ENCODE assay signal across 9 cellular contexts in the genomic region with DNA sequence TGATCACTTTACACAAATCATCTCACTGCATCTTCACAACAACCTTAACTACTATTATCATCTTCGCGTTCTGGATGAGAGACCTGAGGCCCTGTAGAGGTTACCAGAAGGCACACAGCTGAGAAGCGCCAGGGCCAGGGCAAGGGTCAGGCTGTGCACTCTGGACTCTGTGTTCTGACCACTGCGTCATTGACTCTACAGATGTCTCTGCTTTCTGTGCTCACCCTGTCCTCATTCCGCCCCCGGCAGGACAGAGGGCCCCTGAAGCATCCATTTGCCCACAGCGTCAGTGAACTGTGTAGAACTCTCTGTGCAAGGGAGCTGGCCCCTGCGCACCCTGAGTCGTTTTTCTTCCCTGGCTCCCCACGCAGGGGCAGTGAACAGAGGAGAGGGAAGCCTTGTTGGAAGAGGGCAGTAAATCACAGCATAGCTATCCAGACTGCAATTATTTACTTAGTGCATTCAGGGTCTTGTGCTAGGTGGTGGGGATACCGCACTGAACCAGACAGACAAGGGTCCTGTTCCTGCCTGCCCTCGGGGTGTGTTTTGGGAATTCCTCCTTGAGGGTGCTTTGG. TPM values are rescaled to one million over a fixed set of nuclear protein-coding genes. Genes with fewer than 3 reads are reported as not detected.
A peak's percentile ranks its signal among the peaks of the same experiment; 100 is the strongest.
DNase-seq lines count a peak whose midpoint lies in the region; ATAC-seq, FAIRE-seq and TF ChIP-seq lines count a peak whose summit lies in the region.
"Had no signal": no experiment of that assay in that cellular context is flagged by ENCODE, and none has a peak within 500 bp of the region (broad histone marks: within the 10 kb centered on the region; RNA-seq: fewer than 3 reads in every experiment).

No MANE protein-coding gene starts in this region.

- H3K4me1 Mint-ChIP-seq in activated CD4-positive, alpha-beta T cell treated with anti-CD3 and anti-CD28 coated beads, Interleukin-2, amount 10 ng/mL, durations not matched to agents 7 days and 5 days = peaks cover 32% of the 10 kb centered on the region
- H3K4me1 Mint-ChIP-seq in activated CD8-positive, alpha-beta T cell treated with anti-CD3 and anti-CD28 coated beads for 36 hours (ENCODE audit: low read depth) = peaks cover 32% of the 10 kb centered on the region

- dilution Hi-C loops in keratinocyte (cut with MboI; ENCODE audit: extremely low pct_ligation_motif_present, low sequenced_read_pairs) = no loop called here

- no peaks in the 10 kb centered on the region for H4K20me1 ChIP-seq in keratinocyte (ENCODE audit: control insufficient read depth, extremely low read depth, insufficient read depth, low read length)

- no peaks in the 10 kb centered on the region for H3K9me3 Mint-ChIP-seq in activated CD4-positive, alpha-beta T cell treated with anti-CD3 and anti-CD28 coated beads, Interleukin-2, amount 10 ng/mL, durations not matched to agents 7 days and 5 days
- H3K9me3 Mint-ChIP-seq in activated CD8-positive, alpha-beta T cell treated with anti-CD3 and anti-CD28 coated beads for 36 hours = no peaks in the 10 kb centered on the region

- CTCF ChIA-PET in activated CD4-positive, alpha-beta T cell treated with anti-CD3 and anti-CD28 coated beads, Interleukin-2, amount 10 ng/mL, durations not matched to agents 7 days and 5 days (lab: Charles Lee) = no interaction called here
- CTCF ChIA-PET in activated CD8-positive, alpha-beta T cell treated with anti-CD3 and anti-CD28 coated beads for 36 hours (lab: Charles Lee) = no interaction called here

- POLR2A ChIA-PET in activated CD4-positive, alpha-beta T cell treated with anti-CD3 and anti-CD28 coated beads, Interleukin-2, amount 10 ng/mL, durations not matched to agents 7 days and 5 days (lab: Charles Lee) = no interaction called here
- POLR2A ChIA-PET in activated CD8-positive, alpha-beta T cell treated with anti-CD3 and anti-CD28 coated beads for 36 hours (lab: Charles Lee) = interaction anchor here (0.6 to 2.0 kb wide), 2 partner anchors 11 to 26 kb away, joined by 3 to 6 read pairs; no protein-coding TSS in a partner anchor

- H2AFZ ChIP-seq in keratinocyte (ENCODE audit: control insufficient read depth, low read length) = no peak overlapping the region

- TF ChIP-seq CTCF in activated CD8-positive, alpha-beta T cell treated with anti-CD3 and anti-CD28 coated beads for 36 hours (IDR thresholded peaks at IDR 0.05) = no peak
- TF ChIP-seq CTCF in keratinocyte (optimal IDR thresholded peaks at IDR 0.05 in 1 of 3, IDR thresholded peaks at IDR 0.05 in 1 of 3, conservative IDR thresholded peaks at IDR 0.05 in 1 of 3; ENCODE audit: extremely low read depth in 1 of 3, insufficient read depth in 2 of 3, low read length in 3 of 3) (no peak), stomach (IDR thresholded peaks at IDR 0.05) (no peak)

- peak overlapping the region; percentile 4 for H3K9ac ChIP-seq in keratinocyte (ENCODE audit: control insufficient read depth, extremely low read depth, insufficient read depth, low read length)

- no peaks in the 10 kb centered on the region for H3K9me1 ChIP-seq in keratinocyte (ENCODE audit: control insufficient read depth, extremely low read depth, insufficient read depth, low read length)

- 35 to 66% (median 52%) methylated on average over 4 to 12 of the region's 12 CpGs for WGBS in stomach, 5 donors

- H3K9me3 ChIP-seq in keratinocyte (ENCODE audit: control insufficient read depth, low read depth, low read length) (no peaks in the 10 kb centered on the region), stomach (no peaks in the 10 kb centered on the region), SJCRH30 (replicated peaks) (no peaks in the 10 kb centered on the region)

- intact Hi-C loops in activated CD8-positive, alpha-beta T cell treated with anti-CD3 and anti-CD28 coated beads for 36 hours (cut with micrococcal nuclease) = no loop called here
- intact Hi-C loops in stomach (cut with DNase I; ENCODE audit: low total_unique reads) = no loop called here

- H3K36me3 ChIP-seq in keratinocyte (ENCODE audit: control insufficient read depth in 2 of 2, extremely low read depth in 1 of 2, insufficient read depth in 2 of 2, low read length in 2 of 2) (no peaks in the 10 kb centered on the region), stomach (no peaks in the 10 kb centered on the region), SJCRH30 (no peaks in the 10 kb centered on the region)

- no peak for ATAC-seq in activated CD8-positive, alpha-beta T cell treated with anti-CD3 and anti-CD28 coated beads for 36 hours
- ATAC-seq in GM18868 (IDR thresholded peaks at IDR 0.05; ENCODE audit: unreplicated experiment) = no peak

- H3K27me3 ChIP-seq in keratinocyte (ENCODE audit: control insufficient read depth, extremely low read depth, insufficient read depth, low read length) (no peaks in the 10 kb centered on the region), stomach (no peaks in the 10 kb centered on the region), SJCRH30 (no peaks in the 10 kb centered on the region)

- no peaks in the 10 kb centered on the region for H3K36me3 Mint-ChIP-seq in activated CD4-positive, alpha-beta T cell treated with anti-CD3 and anti-CD28 coated beads, Interleukin-2, amount 10 ng/mL, durations not matched to agents 7 days and 5 days (ENCODE audit: low read depth)
- H3K36me3 Mint-ChIP-seq in activated CD8-positive, alpha-beta T cell treated with anti-CD3 and anti-CD28 coated beads for 36 hours (ENCODE audit: low read depth) = no peaks in the 10 kb centered on the region

- peak overlapping the region; percentile 90 for H3K4me3 Mint-ChIP-seq in activated CD4-positive, alpha-beta T cell treated with anti-CD3 and anti-CD28 coated beads, Interleukin-2, amount 10 ng/mL, durations not matched to agents 7 days and 5 days
- peak overlapping the region; percentile 88 for H3K4me3 Mint-ChIP-seq in activated CD8-positive, alpha-beta T cell treated with anti-CD3 and anti-CD28 coated beads for 36 hours

- FAIRE-seq in keratinocyte (lab: Jason Lieb, UNC) = no peak

- peak overlapping the region; percentile 93 for H3K27ac Mint-ChIP-seq in activated CD4-positive, alpha-beta T cell treated with anti-CD3 and anti-CD28 coated beads, Interleukin-2, amount 10 ng/mL, durations not matched to agents 7 days and 5 days
- H3K27ac Mint-ChIP-seq in activated CD8-positive, alpha-beta T cell treated with anti-CD3 and anti-CD28 coated beads for 36 hours = peak overlapping the region; percentile 86

- peak overlapping the region; percentile 64 for H3K4me2 ChIP-seq in keratinocyte (ENCODE audit: control insufficient read depth, extremely low read depth, insufficient read depth, low read depth, low read length)

- H3K4me1 ChIP-seq in keratinocyte (ENCODE audit: control insufficient read depth, extremely low read depth, insufficient read depth, low read length) (no peaks in the 10 kb centered on the region), stomach (peaks cover 0 to 17% (median 7%) of the 10 kb centered on the region in 4 donors), SJCRH30 (no peaks in the 10 kb centered on the region)

- no peaks in the 10 kb centered on the region for H3K79me2 ChIP-seq in keratinocyte (ENCODE audit: control insufficient read depth, insufficient read depth, low read length)

- H3K27me3 Mint-ChIP-seq in activated CD4-positive, alpha-beta T cell treated with anti-CD3 and anti-CD28 coated beads, Interleukin-2, amount 10 ng/mL, durations not matched to agents 7 days and 5 days = no peaks in the 10 kb centered on the region
- no peaks in the 10 kb centered on the region for H3K27me3 Mint-ChIP-seq in activated CD8-positive, alpha-beta T cell treated with anti-CD3 and anti-CD28 coated beads for 36 hours

- H3K4me3 ChIP-seq in keratinocyte (ENCODE audit: control insufficient read depth in 2 of 3, extremely low read depth in 1 of 3, insufficient read depth in 2 of 3, low read depth in 1 of 3, low read length in 3 of 3) (peak overlapping the region; percentile 70 to 75 (median 74)), stomach (peak overlapping the region in 3 of 4 donors; percentile 62 to 71 (median 69)), SJCRH30 (no peak overlapping the region)

- TF ChIP-seq EP300 in stomach (IDR thresholded peaks at IDR 0.05) = no peak

- TF ChIP-seq POLR2A in stomach (IDR thresholded peaks at IDR 0.05) = no peak

- DNase-seq in activated CD4-positive, alpha-beta T cell treated with anti-CD3 and anti-CD28 coated beads, Interleukin-2, amount 10 ng/mL, durations not matched to agents 7 days and 5 days = no peak
- no peak for DNase-seq in activated CD4-positive, alpha-beta T cell treated with anti-CD3 and anti-CD28 coated beads for 4 hours
- no peak for DNase-seq in activated CD8-positive, alpha-beta T cell treated with anti-CD3 and anti-CD28 coated beads for 36 hours
- DNase-seq in keratinocyte (ENCODE audit: low read depth, low spot score) (no peak), stomach (no peak), SJCRH30 (no peak), cerebellar nuclear complex (lab: John Stamatoyannopoulos, UW) (no peak)
- DNase-seq: activated CD4-positive, CD25-positive, alpha-beta regulatory T cell treated with anti-CD3 and anti-CD28 coated beads, Interleukin-2, amount 50 U/mL, for 72 hours had no signal

- H3K27ac ChIP-seq in keratinocyte (ENCODE audit: control insufficient read depth, insufficient read depth, low read length) = no peak overlapping the region
- peak overlapping the region in 3 of 5 donors; percentile 86 to 94 (median 89) for H3K27ac ChIP-seq in stomach
- H3K27ac ChIP-seq in SJCRH30 = no peak overlapping the region

RNA-seq across cellular contexts. Expression of gene WAS, which starts 6.1 kb away (rescaled TPM):
- 100 to 1,000 TPM; 165 to 177 TPM for total RNA-seq in activated CD4-positive, alpha-beta T cell treated with anti-CD3 and anti-CD28 coated beads, Interleukin-2, amount 10 ng/mL, durations not matched to agents 7 days and 5 days
- total RNA-seq in activated CD8-positive, alpha-beta T cell treated with anti-CD3 and anti-CD28 coated beads for 36 hours = 10 to 100 TPM; 81.6 to 81.9 TPM
- 0.05 to 0.09 TPM (median 0.07 TPM) in 3 replicates for polyA plus RNA-seq in keratinocyte
- 1.1 TPM for polyA plus RNA-seq in keratinocyte (2011; ENCODE audit: low read depth)
- 0.10 TPM in 1 of 2 replicates, not detected in the other for polyA plus RNA-seq in keratinocyte (2011; cell fraction: cytosol; rRNA removed)
- polyA plus RNA-seq in keratinocyte (2011; cell fraction: nucleus; rRNA removed) = 0.61 and 1.6 TPM in 2 replicates
- 0.16 and 0.17 TPM in 2 replicates for polyA plus RNA-seq in keratinocyte (2012; ENCODE audit: low replicate concordance)
- polyA minus RNA-seq in keratinocyte = not detected in 3 replicates
- not detected for polyA minus RNA-seq in keratinocyte (2011; cell fraction: cytosol; rRNA and poly(A)+ RNA removed)
- not detected in 2 replicates for polyA minus RNA-seq in keratinocyte (2011; cell fraction: nucleus; rRNA and poly(A)+ RNA removed)
- total RNA-seq in stomach = 1 to 10 TPM; 2.3 to 8.4 (median 4.1) TPM
- polyA plus RNA-seq in stomach = 1 to 10 TPM; 3.7 to 6.2 (median 4.9) TPM
- total RNA-seq in SJCRH30 (2014; rRNA removed; shearing (Covaris generic)) = not detected in 2 replicates

RNA-seq across cellular contexts. Expression of gene SUV39H1, which starts 19.0 kb away (rescaled TPM):
- total RNA-seq in activated CD4-positive, alpha-beta T cell treated with anti-CD3 and anti-CD28 coated beads, Interleukin-2, amount 10 ng/mL, durations not matched to agents 7 days and 5 days = 10 to 100 TPM; 33.4 to 33.6 TPM
- total RNA-seq in activated CD8-positive, alpha-beta T cell treated with anti-CD3 and anti-CD28 coated beads for 36 hours = 10 to 100 TPM; 26.8 to 28.4 TPM
- polyA plus RNA-seq in keratinocyte (3.1 to 9.4 TPM (median 4.9 TPM) in 3 replicates), stomach (1 to 10 TPM; 3.4 to 4.7 (median 3.7) TPM)
- polyA plus RNA-seq in keratinocyte (2011; ENCODE audit: low read depth) = 0.60 TPM
- 2.6 and 4.6 TPM in 2 replicates for polyA plus RNA-seq in keratinocyte (2011; cell fraction: cytosol; rRNA removed)
- 6.5 and 8.2 TPM in 2 replicates for polyA plus RNA-seq in keratinocyte (2011; cell fraction: nucleus; rRNA removed)
- 1.7 and 8.4 TPM in 2 replicates for polyA plus RNA-seq in keratinocyte (2012; ENCODE audit: low replicate concordance)
- 4.8 to 12.8 TPM (median 6.7 TPM) in 3 replicates for polyA minus RNA-seq in keratinocyte
- 5.4 TPM for polyA minus RNA-seq in keratinocyte (2011; cell fraction: cytosol; rRNA and poly(A)+ RNA removed)
- polyA minus RNA-seq in keratinocyte (2011; cell fraction: nucleus; rRNA and poly(A)+ RNA removed) = 4.4 and 4.8 TPM in 2 replicates
- total RNA-seq in stomach = 1 to 10 TPM; 1.8 to 5.5 (median 4.5) TPM
- total RNA-seq in SJCRH30 (2014; rRNA removed; shearing (Covaris generic)) = 10.2 and 10.5 TPM in 2 replicates

Comparison
In these comparisons a context has a peak if more than half of its experiments do, and no peak if none do; other contexts are left out.
1. H3K27ac ChIP-seq: peak in stomach (3 of 5); none in keratinocyte (single experiment) and SJCRH30 (single experiment).
2. RNA of gene WAS, which starts 6.1 kb away (total RNA-seq): 165 to 177 TPM in activated CD4-positive, alpha-beta T cell treated with anti-CD3 and anti-CD28 coated beads, Interleukin-2, amount 10 ng/mL, durations not matched to agents 7 days and 5 days and 81.6 to 81.9 TPM in activated CD8-positive, alpha-beta T cell treated with anti-CD3 and anti-CD28 coated beads for 36 hours; 2.3 to 8.4 TPM in stomach and not detected in SJCRH30; every median in the first group is over 4 times any median in the second.